Comparison of ENCODE assay signal across 16 cellular contexts in genomic region chr7:150852371-150852905, GRCh38. TPM values are rescaled to one million over a fixed set of nuclear protein-coding genes. Genes with fewer than 3 reads are reported as not detected.
DNase-seq lines count a peak whose midpoint lies in the region; ATAC-seq, FAIRE-seq and TF ChIP-seq lines count a peak whose summit lies in the region.
"Had no signal": no experiment of that assay in that cellular context is flagged by ENCODE, and none has a peak within 500 bp of the region (broad histone marks: within the 10 kb centered on the region; RNA-seq: fewer than 3 reads in every experiment).

AOC1 (plus strand) TSS chr7:150852517; CDS start chr7:150856471, 3,954 bp downstream.

- no peak for TF ChIP-seq POLR2A in NB4 (IDR thresholded peaks at IDR 0.05; ENCODE audit: extremely low read depth, insufficient read length)

- peaks cover 25% of the 10 kb centered on the region for H3K27me3 Mint-ChIP-seq in dendritic cell treated with granulocyte-macrophage colony-stimulating factor and Interleukin-4, amounts not matched to agents 40 ng/mL and 50 ng/mL, for 4 days
- H3K27me3 Mint-ChIP-seq in natural killer cell treated with Interleukin-12 subunit alpha and Interleukin-12 subunit beta and Interleukin-15 and Interleukin-18, amount 100 ng/mL, for 72 hours = peaks cover 22 to 38% of the 10 kb centered on the region in 2 donors

- H3K9me3 Mint-ChIP-seq in dendritic cell treated with granulocyte-macrophage colony-stimulating factor and Interleukin-4, amounts not matched to agents 40 ng/mL and 50 ng/mL, for 4 days = no peaks in the 10 kb centered on the region
- H3K9me3 Mint-ChIP-seq in natural killer cell treated with Interleukin-12 subunit alpha and Interleukin-12 subunit beta and Interleukin-15 and Interleukin-18, amount 100 ng/mL, for 72 hours = no peaks in the 10 kb centered on the region
- H3K9me3 Mint-ChIP-seq: activated T-helper 17 cell treated with anti-CD3 and anti-CD28 coated beads, Interleukin-2, amount 50 U/mL, for 72 hours; T-cell had no signal

- H3K4me3 Mint-ChIP-seq in dendritic cell treated with granulocyte-macrophage colony-stimulating factor and Interleukin-4, amounts not matched to agents 40 ng/mL and 50 ng/mL, for 4 days = peak within 1 kb of the TSS; percentile 24
- no peak within 1 kb of the TSS for H3K4me3 Mint-ChIP-seq in natural killer cell treated with Interleukin-12 subunit alpha and Interleukin-12 subunit beta and Interleukin-15 and Interleukin-18, amount 100 ng/mL, for 72 hours
- H3K4me3 Mint-ChIP-seq: activated T-helper 17 cell treated with anti-CD3 and anti-CD28 coated beads, Interleukin-2, amount 50 U/mL, for 72 hours; T-cell had no signal

- peaks cover 17% of the 10 kb centered on the region for H3K4me1 Mint-ChIP-seq in dendritic cell treated with granulocyte-macrophage colony-stimulating factor and Interleukin-4, amounts not matched to agents 40 ng/mL and 50 ng/mL, for 4 days (ENCODE audit: low read depth)
- peaks cover 0 to 5% of the 10 kb centered on the region in 2 donors for H3K4me1 Mint-ChIP-seq in natural killer cell treated with Interleukin-12 subunit alpha and Interleukin-12 subunit beta and Interleukin-15 and Interleukin-18, amount 100 ng/mL, for 72 hours (ENCODE audit: low read depth in 2 of 2)
- H3K4me1 Mint-ChIP-seq: activated T-helper 17 cell treated with anti-CD3 and anti-CD28 coated beads, Interleukin-2, amount 50 U/mL, for 72 hours; T-cell had no signal

- peak within 1 kb of the TSS; percentile 54 for H3K4me3 ChIP-seq in NB4 (ENCODE audit: low read depth, low read length)
- H3K4me3 ChIP-seq: heart left ventricle had no signal

- H3K36me3 Mint-ChIP-seq in dendritic cell treated with granulocyte-macrophage colony-stimulating factor and Interleukin-4, amounts not matched to agents 40 ng/mL and 50 ng/mL, for 4 days (ENCODE audit: low read depth) = no peaks in the 10 kb centered on the region
- no peaks in the 10 kb centered on the region for H3K36me3 Mint-ChIP-seq in natural killer cell treated with Interleukin-12 subunit alpha and Interleukin-12 subunit beta and Interleukin-15 and Interleukin-18, amount 100 ng/mL, for 72 hours
- H3K36me3 Mint-ChIP-seq: T-cell had no signal

- intact Hi-C loops in dendritic cell treated with granulocyte-macrophage colony-stimulating factor and Interleukin-4, amounts not matched to agents 40 ng/mL and 50 ng/mL, for 4 days (cut with micrococcal nuclease) = no loop called here

- peak; percentile 66 for DNase-seq in DMS153 (lab: John Stamatoyannopoulos, UW)
- peak; percentile 90 for DNase-seq in NB4 (ENCODE audit: low read depth)
- peak; percentile 32 for DNase-seq in natural killer cell treated with Interleukin-12 subunit alpha and Interleukin-12 subunit beta and Interleukin-15 and Interleukin-18, amount 100 ng/mL, for 72 hours (ENCODE audit: low spot score)
- no peak for DNase-seq in NCI-H748 (lab: John Stamatoyannopoulos, UW; ENCODE audit: unreplicated experiment)
- no peak for DNase-seq in D721Med (ENCODE audit: insufficient read length, low spot score)
- DNase-seq in activated CD4-positive, CD25-positive, alpha-beta regulatory T cell (lab: John Stamatoyannopoulos, UW) = no peak
- DNase-seq: activated CD4-positive, alpha-beta T cell treated with anti-CD3 and anti-CD28 coated beads for 48 hours; EL; mammary epithelial cell; NCI-H187; stimulated activated CD4-positive, alpha-beta T cell treated with anti-CD3 and anti-CD28 coated beads, Interleukin-1b, Interleukin-23, amount 100 ng/mL, for 48 hours had no signal

- H3K27ac Mint-ChIP-seq in dendritic cell treated with granulocyte-macrophage colony-stimulating factor and Interleukin-4, amounts not matched to agents 40 ng/mL and 50 ng/mL, for 4 days = peak within 1 kb of the TSS; percentile 44
- no peak within 1 kb of the TSS for H3K27ac Mint-ChIP-seq in natural killer cell treated with Interleukin-12 subunit alpha and Interleukin-12 subunit beta and Interleukin-15 and Interleukin-18, amount 100 ng/mL, for 72 hours
- H3K27ac Mint-ChIP-seq: activated T-helper 17 cell treated with anti-CD3 and anti-CD28 coated beads, Interleukin-2, amount 50 U/mL, for 72 hours; T-cell had no signal

- TF ChIP-seq CTCF in NB4 (IDR thresholded peaks at IDR 0.05; ENCODE audit: low read depth, low read length) (no peak), D721Med (IDR thresholded peaks at IDR 0.05; ENCODE audit: insufficient read depth, missing control alignments) (no peak)

- no peak for ATAC-seq in natural killer cell treated with Interleukin-12 subunit alpha and Interleukin-12 subunit beta and Interleukin-15 and Interleukin-18, amount 100 ng/mL, for 72 hours
- ATAC-seq in GM19395 (IDR thresholded peaks at IDR 0.05; ENCODE audit: unreplicated experiment) = no peak
- ATAC-seq: activated T-helper 17 cell treated with anti-CD3 and anti-CD28 coated beads, Interleukin-2, amount 50 U/mL, for 72 hours; T-cell had no signal

- no peak for FAIRE-seq in D721Med (lab: Jason Lieb, UNC)

RNA-seq across cellular contexts. Expression of gene AOC1, which starts in this region (rescaled TPM):
- not detected for total RNA-seq in natural killer cell treated with Interleukin-12 subunit alpha and Interleukin-12 subunit beta and Interleukin-15 and Interleukin-18, amount 100 ng/mL, for 72 hours
- total RNA-seq: activated T-helper 17 cell treated with anti-CD3 and anti-CD28 coated beads, Interleukin-2, amount 50 U/mL, for 72 hours; mammary epithelial cell had no signal

Comparison
In these comparisons a context has a peak if more than half of its experiments do, and no peak if none do; other contexts are left out.
1. Peak in DNase-seq in natural killer cell treated with Interleukin-12 subunit alpha and Interleukin-12 subunit beta and Interleukin-15 and Interleukin-18, amount 100 ng/mL, for 72 hours; RNA of the gene not detected or under 1 TPM.
2. DNase-seq: peak in DMS153 (single experiment) and NB4 (single experiment); none in NCI-H748 (single experiment), D721Med (single experiment) and activated CD4-positive, CD25-positive, alpha-beta regulatory T cell (0 of 4).